1 cellular context compared by ENCODE assay signal in the genomic region with DNA sequence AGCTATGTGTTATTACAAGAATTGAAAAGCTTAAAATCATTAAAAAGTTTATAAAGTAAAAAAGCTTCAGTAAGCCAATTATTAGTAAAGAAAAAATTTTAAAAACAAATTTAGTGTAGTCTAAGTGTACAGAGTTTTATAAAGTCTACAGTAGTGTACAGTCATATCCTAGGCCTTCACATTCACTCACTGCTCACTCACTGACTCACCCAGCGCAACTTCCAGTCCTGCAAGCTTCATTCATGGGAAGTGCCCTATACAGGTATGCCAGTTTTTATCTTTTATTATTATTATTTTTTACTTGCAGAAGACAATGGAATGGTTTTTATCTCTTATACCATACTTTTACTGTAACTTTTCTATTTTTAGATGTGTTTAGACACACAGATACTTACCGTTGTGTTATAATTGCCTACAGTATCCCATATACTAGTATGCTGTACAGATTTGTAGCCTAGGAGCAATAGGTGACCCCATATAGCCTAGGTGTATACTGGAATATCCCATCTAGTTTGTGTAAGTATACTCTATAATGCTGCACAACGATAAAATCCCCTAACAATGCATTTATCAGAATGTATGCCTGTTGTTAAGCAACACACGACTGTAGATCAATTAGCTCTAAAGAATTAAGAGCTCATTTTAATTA.
TF ChIP-seq lines count a peak whose summit lies in the region.

No MANE protein-coding gene starts in this region.

TF ChIP-seq in SK-N-SH, 30 proteins besides CTCF, POLR2A, EP300 and RAD21 (continued from another document):
- TF ChIP-seq, protein P1, sequence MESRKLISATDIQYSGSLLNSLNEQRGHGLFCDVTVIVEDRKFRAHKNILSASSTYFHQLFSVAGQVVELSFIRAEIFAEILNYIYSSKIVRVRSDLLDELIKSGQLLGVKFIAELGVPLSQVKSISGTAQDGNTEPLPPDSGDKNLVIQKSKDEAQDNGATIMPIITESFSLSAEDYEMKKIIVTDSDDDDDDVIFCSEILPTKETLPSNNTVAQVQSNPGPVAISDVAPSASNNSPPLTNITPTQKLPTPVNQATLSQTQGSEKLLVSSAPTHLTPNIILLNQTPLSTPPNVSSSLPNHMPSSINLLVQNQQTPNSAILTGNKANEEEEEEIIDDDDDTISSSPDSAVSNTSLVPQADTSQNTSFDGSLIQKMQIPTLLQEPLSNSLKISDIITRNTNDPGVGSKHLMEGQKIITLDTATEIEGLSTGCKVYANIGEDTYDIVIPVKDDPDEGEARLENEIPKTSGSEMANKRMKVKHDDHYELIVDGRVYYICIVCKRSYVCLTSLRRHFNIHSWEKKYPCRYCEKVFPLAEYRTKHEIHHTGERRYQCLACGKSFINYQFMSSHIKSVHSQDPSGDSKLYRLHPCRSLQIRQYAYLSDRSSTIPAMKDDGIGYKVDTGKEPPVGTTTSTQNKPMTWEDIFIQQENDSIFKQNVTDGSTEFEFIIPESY (IDR thresholded peaks at IDR 0.05; ENCODE audit: borderline replicate concordance, low read depth): no peak
- no peak for TF ChIP-seq GABPA (IDR thresholded peaks at IDR 0.05; ENCODE audit: low read depth)
- TF ChIP-seq FOXJ3 (CRISPR knock-in tag; IDR thresholded peaks at IDR 0.05): no peak
- TF ChIP-seq RFX5 (IDR thresholded peaks at IDR 0.05; ENCODE audit: low read length): no peak
- no peak for TF ChIP-seq ELF1 (IDR thresholded peaks at IDR 0.05)
- TF ChIP-seq, protein P2, sequence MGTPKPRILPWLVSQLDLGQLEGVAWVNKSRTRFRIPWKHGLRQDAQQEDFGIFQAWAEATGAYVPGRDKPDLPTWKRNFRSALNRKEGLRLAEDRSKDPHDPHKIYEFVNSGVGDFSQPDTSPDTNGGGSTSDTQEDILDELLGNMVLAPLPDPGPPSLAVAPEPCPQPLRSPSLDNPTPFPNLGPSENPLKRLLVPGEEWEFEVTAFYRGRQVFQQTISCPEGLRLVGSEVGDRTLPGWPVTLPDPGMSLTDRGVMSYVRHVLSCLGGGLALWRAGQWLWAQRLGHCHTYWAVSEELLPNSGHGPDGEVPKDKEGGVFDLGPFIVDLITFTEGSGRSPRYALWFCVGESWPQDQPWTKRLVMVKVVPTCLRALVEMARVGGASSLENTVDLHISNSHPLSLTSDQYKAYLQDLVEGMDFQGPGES (IDR thresholded peaks at IDR 0.05; ENCODE audit: low read depth, low read length): no peak
- peak; percentile 82 for TF ChIP-seq FOSL2 (IDR thresholded peaks at IDR 0.05; ENCODE audit: borderline replicate concordance, low read depth)
- no peak for TF ChIP-seq YY1 (IDR thresholded peaks at IDR 0.05; ENCODE audit: low read depth)
- TF ChIP-seq JUND (IDR thresholded peaks at IDR 0.05): peak; percentile 75
- no peak for TF ChIP-seq MXI1 (IDR thresholded peaks at IDR 0.05; ENCODE audit: low read depth, low read length)
- TF ChIP-seq TCF12 (IDR thresholded peaks at IDR 0.05): peak; percentile 37
- TF ChIP-seq, protein P3, sequence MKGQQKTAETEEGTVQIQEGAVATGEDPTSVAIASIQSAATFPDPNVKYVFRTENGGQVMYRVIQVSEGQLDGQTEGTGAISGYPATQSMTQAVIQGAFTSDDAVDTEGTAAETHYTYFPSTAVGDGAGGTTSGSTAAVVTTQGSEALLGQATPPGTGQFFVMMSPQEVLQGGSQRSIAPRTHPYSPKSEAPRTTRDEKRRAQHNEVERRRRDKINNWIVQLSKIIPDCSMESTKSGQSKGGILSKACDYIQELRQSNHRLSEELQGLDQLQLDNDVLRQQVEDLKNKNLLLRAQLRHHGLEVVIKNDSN (IDR thresholded peaks at IDR 0.05; ENCODE audit: borderline replicate concordance, low read depth): no peak
- no peak for TF ChIP-seq TAF1 (IDR thresholded peaks at IDR 0.05; ENCODE audit: borderline replicate concordance, low read depth, low read length)
- TF ChIP-seq, protein P4, sequence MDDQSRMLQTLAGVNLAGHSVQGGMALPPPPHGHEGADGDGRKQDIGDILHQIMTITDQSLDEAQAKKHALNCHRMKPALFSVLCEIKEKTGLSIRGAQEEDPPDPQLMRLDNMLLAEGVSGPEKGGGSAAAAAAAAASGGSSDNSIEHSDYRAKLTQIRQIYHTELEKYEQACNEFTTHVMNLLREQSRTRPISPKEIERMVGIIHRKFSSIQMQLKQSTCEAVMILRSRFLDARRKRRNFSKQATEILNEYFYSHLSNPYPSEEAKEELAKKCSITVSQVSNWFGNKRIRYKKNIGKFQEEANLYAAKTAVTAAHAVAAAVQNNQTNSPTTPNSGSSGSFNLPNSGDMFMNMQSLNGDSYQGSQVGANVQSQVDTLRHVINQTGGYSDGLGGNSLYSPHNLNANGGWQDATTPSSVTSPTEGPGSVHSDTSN (IDR thresholded peaks at IDR 0.05): peak; percentile 24; the same call in 1 of the 2 replicates
- TF ChIP-seq, protein P5, sequence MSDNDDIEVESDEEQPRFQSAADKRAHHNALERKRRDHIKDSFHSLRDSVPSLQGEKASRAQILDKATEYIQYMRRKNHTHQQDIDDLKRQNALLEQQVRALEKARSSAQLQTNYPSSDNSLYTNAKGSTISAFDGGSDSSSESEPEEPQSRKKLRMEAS (IDR thresholded peaks at IDR 0.05; ENCODE audit: low read depth): no peak
- TF ChIP-seq FOXM1 (IDR thresholded peaks at IDR 0.05; ENCODE audit: low read depth): no peak
- TF ChIP-seq EZH2phosphoT487 (IDR thresholded peaks at IDR 0.05; ENCODE audit: borderline replicate concordance, low read depth): no peak
- TF ChIP-seq GATA2 (CRISPR knock-in tag; IDR thresholded peaks at IDR 0.05): no peak
- no peak for TF ChIP-seq SIN3A (IDR thresholded peaks at IDR 0.05; ENCODE audit: borderline replicate concordance, low read depth, low read length)
- TF ChIP-seq NFIC (IDR thresholded peaks at IDR 0.05; ENCODE audit: borderline replicate concordance): no peak; the same call in 1 of the 2 replicates
- no peak for TF ChIP-seq RXRA (IDR thresholded peaks at IDR 0.05; ENCODE audit: borderline replicate concordance, low read depth)
- TF ChIP-seq SMC3 (IDR thresholded peaks at IDR 0.05; ENCODE audit: low read depth, low read length): no peak
- TF ChIP-seq TEAD4 (IDR thresholded peaks at IDR 0.05; ENCODE audit: borderline replicate concordance, insufficient read depth): no peak
- TF ChIP-seq, protein P6, sequence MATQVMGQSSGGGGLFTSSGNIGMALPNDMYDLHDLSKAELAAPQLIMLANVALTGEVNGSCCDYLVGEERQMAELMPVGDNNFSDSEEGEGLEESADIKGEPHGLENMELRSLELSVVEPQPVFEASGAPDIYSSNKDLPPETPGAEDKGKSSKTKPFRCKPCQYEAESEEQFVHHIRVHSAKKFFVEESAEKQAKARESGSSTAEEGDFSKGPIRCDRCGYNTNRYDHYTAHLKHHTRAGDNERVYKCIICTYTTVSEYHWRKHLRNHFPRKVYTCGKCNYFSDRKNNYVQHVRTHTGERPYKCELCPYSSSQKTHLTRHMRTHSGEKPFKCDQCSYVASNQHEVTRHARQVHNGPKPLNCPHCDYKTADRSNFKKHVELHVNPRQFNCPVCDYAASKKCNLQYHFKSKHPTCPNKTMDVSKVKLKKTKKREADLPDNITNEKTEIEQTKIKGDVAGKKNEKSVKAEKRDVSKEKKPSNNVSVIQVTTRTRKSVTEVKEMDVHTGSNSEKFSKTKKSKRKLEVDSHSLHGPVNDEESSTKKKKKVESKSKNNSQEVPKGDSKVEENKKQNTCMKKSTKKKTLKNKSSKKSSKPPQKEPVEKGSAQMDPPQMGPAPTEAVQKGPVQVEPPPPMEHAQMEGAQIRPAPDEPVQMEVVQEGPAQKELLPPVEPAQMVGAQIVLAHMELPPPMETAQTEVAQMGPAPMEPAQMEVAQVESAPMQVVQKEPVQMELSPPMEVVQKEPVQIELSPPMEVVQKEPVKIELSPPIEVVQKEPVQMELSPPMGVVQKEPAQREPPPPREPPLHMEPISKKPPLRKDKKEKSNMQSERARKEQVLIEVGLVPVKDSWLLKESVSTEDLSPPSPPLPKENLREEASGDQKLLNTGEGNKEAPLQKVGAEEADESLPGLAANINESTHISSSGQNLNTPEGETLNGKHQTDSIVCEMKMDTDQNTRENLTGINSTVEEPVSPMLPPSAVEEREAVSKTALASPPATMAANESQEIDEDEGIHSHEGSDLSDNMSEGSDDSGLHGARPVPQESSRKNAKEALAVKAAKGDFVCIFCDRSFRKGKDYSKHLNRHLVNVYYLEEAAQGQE (IDR thresholded peaks at IDR 0.05; ENCODE audit: low read depth, low read length): no peak
- TF ChIP-seq, protein P7, sequence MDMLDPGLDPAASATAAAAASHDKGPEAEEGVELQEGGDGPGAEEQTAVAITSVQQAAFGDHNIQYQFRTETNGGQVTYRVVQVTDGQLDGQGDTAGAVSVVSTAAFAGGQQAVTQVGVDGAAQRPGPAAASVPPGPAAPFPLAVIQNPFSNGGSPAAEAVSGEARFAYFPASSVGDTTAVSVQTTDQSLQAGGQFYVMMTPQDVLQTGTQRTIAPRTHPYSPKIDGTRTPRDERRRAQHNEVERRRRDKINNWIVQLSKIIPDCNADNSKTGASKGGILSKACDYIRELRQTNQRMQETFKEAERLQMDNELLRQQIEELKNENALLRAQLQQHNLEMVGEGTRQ (IDR thresholded peaks at IDR 0.05; ENCODE audit: borderline replicate concordance, low read depth, low read length): no peak
- TF ChIP-seq MEF2A (IDR thresholded peaks at IDR 0.05; ENCODE audit: borderline replicate concordance, low read depth): no peak
- TF ChIP-seq RCOR1 (IDR thresholded peaks at IDR 0.05; ENCODE audit: low read length): no peak
